ENCODE assay signal across 8 cellular contexts in genomic region chr11:57530596-57531507, GRCh38. TPM values are rescaled to one million over a fixed set of nuclear protein-coding genes. Genes with fewer than 3 reads are reported as not detected.
DNase-seq lines count a peak whose midpoint lies in the region; ATAC-seq and TF ChIP-seq lines count a peak whose summit lies in the region.

Gene TIMM10, minus strand, starts transcription at chr11:57530754. Its CDS starts 565 bp downstream, at chr11:57530189.

- H3K4me1 Mint-ChIP-seq in activated naive CD8-positive, alpha-beta T cell (ENCODE audit: low read depth), result peaks cover 36% of the 10 kb centered on the region

- ATAC-seq in HG02623 (IDR thresholded peaks at IDR 0.05; ENCODE audit: unreplicated experiment), result peak; percentile 97

- TF ChIP-seq CTCF in GM10248 (IDR thresholded peaks at IDR 0.05; ENCODE audit: control extremely low read depth, extremely low read depth, low read depth, missing control alignments), result no peak

- CTCF ChIA-PET in GM10248 (lab: Yijun Ruan, JAX), result interaction anchor here (1.2 to 10.0 kb wide), 5 partner anchors 14 to 112 kb away, joined by 4 to 247 read pairs (median 114); partner anchors contain the start of genes RTN4RL2 and SLC43A1

- H3K36me3 Mint-ChIP-seq in activated naive CD8-positive, alpha-beta T cell, result peaks cover 8% of the 10 kb centered on the region

- peak within 1 kb of the TSS; percentile 14 for H3K27ac ChIP-seq in temporal lobe (ENCODE audit: low read depth, low read length)

- peak; percentile 92 for DNase-seq in GM10248 (ENCODE audit: extremely low spot score)
- DNase-seq in NCI-H1105 (lab: John Stamatoyannopoulos, UW), result peak; percentile 98
- DNase-seq in SKM-1 treated with dmso at 0.1 percent for 144 hours (lab: John Stamatoyannopoulos, UW; ENCODE audit: unreplicated experiment), result peak; percentile 99
- DNase-seq in glomerular endothelial cell (ENCODE audit: extremely low read depth, low read depth, low spot score), result peak; percentile 76
- peak; percentile 96 for DNase-seq in occipital lobe (lab: John Stamatoyannopoulos, UW)

- no peaks in the 10 kb centered on the region for H3K27me3 Mint-ChIP-seq in activated naive CD8-positive, alpha-beta T cell

- POLR2A ChIA-PET in GM10248 (lab: Yijun Ruan, JAX), result no interaction called here

- H3K9me3 Mint-ChIP-seq in activated naive CD8-positive, alpha-beta T cell (ENCODE audit: low read depth), result no peaks in the 10 kb centered on the region

- peak within 1 kb of the TSS; percentile 91 for H3K27ac Mint-ChIP-seq in activated naive CD8-positive, alpha-beta T cell

- peak within 1 kb of the TSS; percentile 91 for H3K4me3 Mint-ChIP-seq in activated naive CD8-positive, alpha-beta T cell

RNA-seq across cellular contexts. Expression of gene TIMM10, which starts in this region (rescaled TPM):
- total RNA-seq in glomerular endothelial cell, result 31.9 and 35.0 TPM in 2 replicates
- 33.1 TPM for total RNA-seq in occipital lobe
- 27.0 TPM for total RNA-seq in temporal lobe

Comparison
In these comparisons a context has a peak if more than half of its experiments do, and no peak if none do; other contexts are left out.
1. Peak in every context shown above with its lines: DNase-seq, ATAC-seq and H3K27ac ChIP-seq.